Comparison of ENCODE assay signal across 23 cellular contexts in the genomic region with DNA sequence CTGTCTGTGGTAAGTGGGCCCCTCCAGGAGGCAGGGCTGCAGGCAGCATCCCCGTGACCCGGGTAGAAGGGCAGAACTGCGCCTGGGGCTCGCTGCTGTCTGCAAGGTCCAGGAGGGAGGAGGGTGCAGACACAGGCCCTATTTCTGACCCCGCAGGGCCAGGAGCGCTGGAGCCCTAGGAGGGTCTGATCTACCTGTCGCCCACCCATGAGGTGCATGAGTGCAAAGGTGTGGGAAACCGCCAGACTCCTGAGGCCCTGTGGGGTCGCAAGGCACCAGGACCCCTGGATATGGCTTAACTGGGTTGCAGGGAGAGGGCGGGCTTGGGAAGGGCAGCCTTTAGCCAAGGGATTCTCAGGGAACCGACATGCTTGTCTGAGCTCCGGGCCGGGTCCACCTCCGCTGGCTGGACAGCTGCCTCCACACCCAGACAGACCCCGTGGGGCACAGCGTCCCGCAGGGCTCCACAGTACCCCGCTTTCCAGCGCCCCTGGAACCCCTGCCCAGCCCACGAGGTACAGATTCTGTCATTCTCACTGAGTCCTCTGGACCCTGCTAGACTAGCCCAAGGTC.
DNase-seq lines count a peak whose midpoint lies in the region; ATAC-seq, FAIRE-seq and TF ChIP-seq lines count a peak whose summit lies in the region.
"Had no signal": no experiment of that assay in that cellular context is flagged by ENCODE, and none has a peak within 500 bp of the region (broad histone marks: within the 10 kb centered on the region; RNA-seq: fewer than 3 reads in every experiment).

No MANE protein-coding gene starts in this region.

- no peaks in the 10 kb centered on the region for H3K4me1 ChIP-seq in Panc1 (ENCODE audit: control insufficient read depth, insufficient read depth, low read length)
- H3K4me1 ChIP-seq in H1 (replicated peaks in 1 of 4; ENCODE audit: control insufficient read depth in 3 of 4, insufficient read depth in 4 of 4, low read length in 3 of 4) = no peaks in the 10 kb centered on the region; a peak in 2 of 7 replicates
- H3K4me1 ChIP-seq in mesenchymal stem cell (ENCODE audit: control insufficient read depth, insufficient read depth, low read depth, low read length) = peaks cover 3% of the 10 kb centered on the region
- no peaks in the 10 kb centered on the region for H3K4me1 ChIP-seq in smooth muscle cell (ENCODE audit: low read depth)
- H3K4me1 ChIP-seq: SJSA1 had no signal

- DNase-seq in Panc1 (ENCODE audit: low read depth, low spot score) (no peak), H1 (ENCODE audit: low read depth in 1 of 2, low spot score in 2 of 2) (no peak), mesenchymal stem cell (no peak), NCI-H774 (lab: John Stamatoyannopoulos, UW) (no peak), smooth muscle cell (lab: John Stamatoyannopoulos, UW; ENCODE audit: unreplicated experiment) (no peak), NCI-H1694 (lab: John Stamatoyannopoulos, UW) (no peak)
- DNase-seq in stimulated activated naive CD8-positive, alpha-beta T cell treated with anti-CD3 and anti-CD28 coated beads, Interleukin-15, Interleukin-2, amounts not matched to agents 100 U/mL and 50 U/mL, for 24 hours = no peak
- DNase-seq in activated T-cell treated with anti-CD3 and anti-CD28 coated beads, Interleukin-2, amount 50 U/mL, for 1 hour = no peak
- DNase-seq: C1 segment of cervical spinal cord; CD4-positive, alpha-beta memory T cell; COR-L47; DMS53; GOT3; HCEC 1CT; NCI-H1048; NCI-H1436; NCI-H187 treated with DMSO at 0.1 percent for 48 hours; NCI-H2171 treated with DMSO at 0.1 percent for 48 hours; NCI-H524; NCI-H748 treated with DMSO at 0.1 percent for 48 hours had no signal

- H2AFZ ChIP-seq in H1 (ENCODE audit: low read length) (no peak overlapping the region), mesenchymal stem cell (ENCODE audit: low read depth, low read length) (no peak overlapping the region), smooth muscle cell (ENCODE audit: low read depth) (no peak overlapping the region)

- H3K9ac ChIP-seq in H1 (replicated peaks in 1 of 4; ENCODE audit: extremely low read depth in 1 of 4, low read depth in 3 of 4, low read length in 3 of 4) = no peak overlapping the region
- H3K9ac ChIP-seq in mesenchymal stem cell (ENCODE audit: low read length) = no peak overlapping the region
- no peak overlapping the region for H3K9ac ChIP-seq in smooth muscle cell (ENCODE audit: low read depth)

- in situ Hi-C loops in Panc1 (cut with HindIII; ENCODE audit: low pct_unique_long_range_greater_than_20kb, low sequenced_read_pairs) = no loop called here

- no peak for TF ChIP-seq EP300 in H1 (IDR thresholded peaks at IDR 0.05; ENCODE audit: borderline replicate concordance in 1 of 2, low read depth in 2 of 2, low read length in 2 of 2)

- H2BK120ac ChIP-seq in H1 (replicated peaks; ENCODE audit: low read depth, low read length) (no peak overlapping the region), mesenchymal stem cell (ENCODE audit: low read depth, low read length) (no peak overlapping the region)

- H4K8ac ChIP-seq in H1 (ENCODE audit: extremely low read depth, insufficient read depth, low read length) (peak overlapping the region; percentile 28; the same call in 1 of the 2 replicates), mesenchymal stem cell (ENCODE audit: low read length) (peak overlapping the region; percentile 55)

- H4K20me1 ChIP-seq in H1 (replicated peaks in 1 of 2; ENCODE audit: control insufficient read depth in 1 of 2, insufficient read depth in 2 of 2, low read length in 2 of 2) = no peaks in the 10 kb centered on the region
- no peaks in the 10 kb centered on the region for H4K20me1 ChIP-seq in smooth muscle cell (ENCODE audit: low read depth)

- no peak overlapping the region for H3K18ac ChIP-seq in H1 (ENCODE audit: extremely low read depth, low read length)
- no peak overlapping the region for H3K18ac ChIP-seq in mesenchymal stem cell (ENCODE audit: low read depth in 1 of 2, low read length in 2 of 2)

- H2BK5ac ChIP-seq in H1 (ENCODE audit: low read depth, low read length) = no peak overlapping the region
- H2BK5ac ChIP-seq in mesenchymal stem cell (ENCODE audit: low read depth, low read length, poor library complexity, severe bottlenecking) = no peak overlapping the region

- POLR2A ChIA-PET in Panc1 (lab: Charles Lee) (no interaction called here), H1 (lab: Charles Lee; ENCODE audit: partially characterized antibody) (interaction anchor here (1.0 kb wide), 1 partner anchor 32 kb away, joined by 3 read pairs; no protein-coding TSS in a partner anchor)

- H3K14ac ChIP-seq in H1 (ENCODE audit: insufficient read length) (no peak overlapping the region), mesenchymal stem cell (ENCODE audit: low read length in 2 of 2) (no peak overlapping the region)

- H3K27me3 ChIP-seq in Panc1 (ENCODE audit: control insufficient read depth, insufficient read depth, low read length) (peaks cover 7% of the 10 kb centered on the region; the same call in 1 of the 2 replicates), H1 (replicated peaks in 1 of 4; ENCODE audit: control insufficient read depth in 3 of 4, extremely low read depth in 1 of 4, insufficient read depth in 3 of 4, low read length in 3 of 4) (no peaks in the 10 kb centered on the region; a peak in 1 of 7 replicates), mesenchymal stem cell (ENCODE audit: control insufficient read depth in 1 of 2, insufficient read depth in 1 of 2, low read length in 2 of 2) (peaks cover 0 to 5% of the 10 kb centered on the region in 2 experiments), smooth muscle cell (ENCODE audit: low read depth) (no peaks in the 10 kb centered on the region)
- H3K27me3 ChIP-seq: SJSA1 had no signal

- CTCF ChIA-PET in Panc1 (lab: Charles Lee) = no interaction called here
- CTCF ChIA-PET in H1 (lab: Charles Lee; ENCODE audit: partially characterized antibody) = interaction anchor here (2.0 to 2.3 kb wide), 2 partner anchors 133 to 136 kb away, joined by 11 to 13 read pairs; no protein-coding TSS in a partner anchor

- H2BK12ac ChIP-seq in H1 (ENCODE audit: low read depth, low read length) (no peak overlapping the region), mesenchymal stem cell (ENCODE audit: low read length in 2 of 2) (no peak overlapping the region)

- H3K36me3 ChIP-seq in Panc1 (ENCODE audit: control insufficient read depth, insufficient read depth, low read length) (no peaks in the 10 kb centered on the region), H1 (ENCODE audit: control insufficient read depth in 2 of 4, insufficient read depth in 4 of 4, low read length in 3 of 4) (no peaks in the 10 kb centered on the region), mesenchymal stem cell (ENCODE audit: control insufficient read depth in 1 of 2, insufficient read depth in 2 of 2, low read depth in 1 of 2, low read length in 2 of 2) (no peaks in the 10 kb centered on the region), smooth muscle cell (ENCODE audit: low read depth) (no peaks in the 10 kb centered on the region)
- H3K36me3 ChIP-seq: SJSA1 had no signal

- TF ChIP-seq POLR2A in H1 (IDR thresholded peaks at IDR 0.05; ENCODE audit: control extremely low read depth in 1 of 2, low read depth in 2 of 2, low read length in 2 of 2) = no peak

- no TSS peak for BruUV-seq in Panc1 (replicated peaks; lab: Mats Ljungman, UMichigan)

- no peak overlapping the region for H2BK20ac ChIP-seq in H1 (ENCODE audit: low read length)

- H3K9me3 ChIP-seq in Panc1 (ENCODE audit: control insufficient read depth, insufficient read depth, low read depth, low read length) (no peaks in the 10 kb centered on the region), H1 (ENCODE audit: insufficient read depth in 2 of 2, low read depth in 1 of 2, low read length in 1 of 2) (no peaks in the 10 kb centered on the region), mesenchymal stem cell (ENCODE audit: control insufficient read depth, low read length) (no peaks in the 10 kb centered on the region), smooth muscle cell (replicated peaks; ENCODE audit: low read depth) (no peaks in the 10 kb centered on the region)
- H3K9me3 ChIP-seq: SJSA1 had no signal

- no peak overlapping the region for H3K4me2 ChIP-seq in H1 (ENCODE audit: insufficient read depth in 1 of 2, low read depth in 2 of 2, low read length in 2 of 2)
- H3K4me2 ChIP-seq in mesenchymal stem cell (ENCODE audit: low read length, poor library complexity, severe bottlenecking) = no peak overlapping the region
- no peak overlapping the region for H3K4me2 ChIP-seq in smooth muscle cell

- H3K4me3 ChIP-seq in Panc1 (ENCODE audit: low read depth in 2 of 2, low read length in 2 of 2) = no peak overlapping the region
- no peak overlapping the region for H3K4me3 ChIP-seq in H1 (ENCODE audit: extremely low read depth in 1 of 4, insufficient read depth in 2 of 4, low read depth in 3 of 4, low read length in 4 of 4)
- no peak overlapping the region for H3K4me3 ChIP-seq in mesenchymal stem cell (ENCODE audit: insufficient read depth in 1 of 2, low read depth in 1 of 2, low read length in 2 of 2)
- H3K4me3 ChIP-seq in smooth muscle cell = no peak overlapping the region
- H3K4me3 ChIP-seq: SJSA1 had no signal

- H3K4ac ChIP-seq in H1 (replicated peaks; ENCODE audit: insufficient read length, low read depth, low read length) = no peak overlapping the region
- H3K4ac ChIP-seq in mesenchymal stem cell (ENCODE audit: low read depth in 1 of 2, low read length in 2 of 2) = no peak overlapping the region

- ATAC-seq in Panc1 = peak; percentile 55
- ATAC-seq in stimulated activated naive CD8-positive, alpha-beta T cell treated with anti-CD3 and anti-CD28 coated beads, Interleukin-15, Interleukin-2, amounts not matched to agents 100 U/mL and 50 U/mL, for 24 hours = peak; percentile 28

- H4K5ac ChIP-seq in H1 (ENCODE audit: insufficient read length, low read depth, low read length) = no peak overlapping the region

- H2AK5ac ChIP-seq in H1 (ENCODE audit: low read depth, low read length) = no peak overlapping the region
- no peak overlapping the region for H2AK5ac ChIP-seq in mesenchymal stem cell (ENCODE audit: low read length, severe bottlenecking)

- FAIRE-seq in H1 (lab: Jason Lieb, UNC) = no peak
- FAIRE-seq: GM18507 had no signal

- no peak for TF ChIP-seq CTCF in Panc1 (IDR thresholded peaks at IDR 0.05)
- TF ChIP-seq CTCF in H1 (IDR thresholded peaks at IDR 0.05; ENCODE audit: control extremely low read depth in 1 of 3, insufficient read depth in 1 of 3, low read depth in 1 of 3, low read length in 3 of 3) = no peak
- no peak for TF ChIP-seq CTCF in smooth muscle cell (IDR thresholded peaks at IDR 0.05; ENCODE audit: borderline replicate concordance, insufficient read depth, poor library complexity, severe bottlenecking)

- no peaks in the 10 kb centered on the region for H3K79me1 ChIP-seq in H1 (ENCODE audit: low read depth, low read length)
- no peaks in the 10 kb centered on the region for H3K79me1 ChIP-seq in mesenchymal stem cell (replicated peaks; ENCODE audit: low read length, poor library complexity, severe bottlenecking)

- H3K27ac ChIP-seq in Panc1 (ENCODE audit: low read length) (no peak overlapping the region), H1 (ENCODE audit: low read depth, low read length) (no peak overlapping the region), mesenchymal stem cell (ENCODE audit: low read length, poor library complexity, severe bottlenecking) (no peak overlapping the region), smooth muscle cell (ENCODE audit: low read depth) (no peak overlapping the region)
- H3K27ac ChIP-seq: HL-60, SJSA1 had no signal

- H3K23ac ChIP-seq in H1 (ENCODE audit: insufficient read length) (no peak overlapping the region), mesenchymal stem cell (ENCODE audit: low read length in 2 of 2) (no peak overlapping the region)

- H3K56ac ChIP-seq in H1 (replicated peaks; ENCODE audit: insufficient read length, low read depth, low read length) = no peak overlapping the region

- H2BK15ac ChIP-seq in H1 (ENCODE audit: low read length) (no peak overlapping the region), mesenchymal stem cell (ENCODE audit: low read depth, poor library complexity, severe bottlenecking) (no peak overlapping the region)

- H4K91ac ChIP-seq in H1 (replicated peaks; ENCODE audit: insufficient read length, low read length) (no peak overlapping the region), mesenchymal stem cell (ENCODE audit: low read length) (no peak overlapping the region)

- intact Hi-C loops in Panc1 (cut with micrococcal nuclease; ENCODE audit: unreplicated experiment) = no loop called here

- H3K79me2 ChIP-seq in H1 (ENCODE audit: control insufficient read depth in 1 of 2, insufficient read depth in 2 of 2, low read length in 2 of 2) = no peaks in the 10 kb centered on the region
- no peaks in the 10 kb centered on the region for H3K79me2 ChIP-seq in smooth muscle cell (ENCODE audit: low read depth)

- WGBS in H1 (ENCODE audit: extremely low coverage in 1 of 2, insufficient coverage in 1 of 2, insufficient read length in 1 of 2, insufficient replicate concordance in 2 of 2, low coverage in 1 of 2, low lambda C conversion rate in 2 of 2, missing lambda C conversion rate in 1 of 2), 2 experiments = 92% methylated on average over 19 of the region's 20 CpGs; no CpG with 5 or more reads in 1 of the 2 experiments
- WGBS in mesenchymal stem cell = 91% methylated on average over 20 of the region's 20 CpGs
- WGBS in smooth muscle cell (ENCODE audit: low lambda C conversion rate) = 93% methylated on average over 16 of the region's 20 CpGs

- TF ChIP-seq RAD21 in H1 (IDR thresholded peaks at IDR 0.05 in 1 of 2, conservative IDR thresholded peaks at IDR 0.05 in 1 of 2; ENCODE audit: low read depth in 2 of 2, low read length in 2 of 2) = no peak

- H3K23me2 ChIP-seq in H1 (ENCODE audit: low read depth, low read length) = no peaks in the 10 kb centered on the region

- H3F3A ChIP-seq in smooth muscle cell (ENCODE audit: low read depth) = no peaks in the 10 kb centered on the region
